8 cellular contexts compared by ENCODE assay signal in the genomic region with DNA sequence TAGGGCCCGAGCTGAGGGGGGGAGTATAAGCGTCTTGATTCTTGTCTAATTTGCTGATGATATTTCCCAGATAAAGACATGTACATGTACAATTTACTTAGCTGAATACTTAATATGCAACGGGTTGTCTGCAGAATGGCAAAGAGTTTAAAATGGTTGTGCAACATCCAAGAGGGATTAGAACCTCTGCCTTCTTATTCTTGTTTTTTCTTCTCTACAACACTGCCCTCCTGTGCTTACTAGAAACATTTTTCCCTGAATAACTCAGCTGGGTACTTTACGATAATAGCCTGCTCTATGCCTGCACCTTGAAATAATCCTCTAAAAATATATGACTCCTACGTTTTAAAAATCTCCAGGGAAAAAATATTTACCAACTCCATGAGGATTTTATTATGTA. TPM values are rescaled to one million over a fixed set of nuclear protein-coding genes. Genes with fewer than 3 reads are reported as not detected.
DNase-seq lines count a peak whose midpoint lies in the region; ATAC-seq and TF ChIP-seq lines count a peak whose summit lies in the region.

No MANE protein-coding gene starts in this region.

- H3K9me3 Mint-ChIP-seq in WTC11 (no peaks in the 10 kb centered on the region), natural killer cell (no peaks in the 10 kb centered on the region)
- no peaks in the 10 kb centered on the region for H3K9me3 Mint-ChIP-seq in activated T-helper 2 cell treated with anti-CD3 and anti-CD28 coated beads, Interferon-gamma antibody, Interleukin-2, Interleukin-4, amounts not matched to agents 10 μg/mL and 5 μg/mL and 100 μg/mL, durations not matched to agents 14 hours and 24 hours and 36 hours

- DNase-seq in GM10266 (ENCODE audit: extremely low spot score) (peak; percentile 23), WTC11 (ENCODE audit: low spot score) (no peak), lower lobe of right lung (no peak), natural killer cell (no peak), H7 (no peak)
- DNase-seq in activated T-helper 2 cell treated with anti-CD3 and anti-CD28 coated beads, Interferon-gamma antibody, Interleukin-2, Interleukin-4, amounts not matched to agents 10 μg/mL and 5 μg/mL and 100 μg/mL, durations not matched to agents 14 hours and 24 hours and 36 hours (ENCODE audit: low spot score) = no peak

- CTCF ChIA-PET in WTC11 (lab: Charles Lee) = interaction anchor here (0.5 to 3.4 kb wide), 9 partner anchors 10 to 481 kb away, joined by 3 to 28 read pairs (median 4); a partner anchor contains a TSS

- H3K4me1 ChIP-seq in KMS-11 (ENCODE audit: low read depth, poor library complexity, severe bottlenecking) (peaks cover 46% of the 10 kb centered on the region), lower lobe of right lung (no peaks in the 10 kb centered on the region)

- POLR2A ChIA-PET in WTC11 (lab: Charles Lee) = no interaction called here

- H3K4me3 ChIP-seq in KMS-11 (IDR thresholded peaks at IDR 0.05; ENCODE audit: insufficient read depth, low read depth, low read length) = no peak overlapping the region
- no peak overlapping the region for H3K4me3 ChIP-seq in lower lobe of right lung
- no peak overlapping the region for H3K4me3 ChIP-seq in H7 (ENCODE audit: insufficient read depth, low read depth, low read length)

- H3K27me3 Mint-ChIP-seq in WTC11 (ENCODE audit: low read depth) (no peaks in the 10 kb centered on the region), natural killer cell (ENCODE audit: low read depth in 2 of 2) (peaks cover 10 to 21% of the 10 kb centered on the region in 2 donors)
- H3K27me3 Mint-ChIP-seq in activated T-helper 2 cell treated with anti-CD3 and anti-CD28 coated beads, Interferon-gamma antibody, Interleukin-2, Interleukin-4, amounts not matched to agents 10 μg/mL and 5 μg/mL and 100 μg/mL, durations not matched to agents 14 hours and 24 hours and 36 hours (ENCODE audit: low read depth) = peaks cover 9% of the 10 kb centered on the region

- H3K4me1 Mint-ChIP-seq in WTC11 = no peaks in the 10 kb centered on the region
- H3K4me1 Mint-ChIP-seq in natural killer cell = no peaks in the 10 kb centered on the region
- no peaks in the 10 kb centered on the region for H3K4me1 Mint-ChIP-seq in activated T-helper 2 cell treated with anti-CD3 and anti-CD28 coated beads, Interferon-gamma antibody, Interleukin-2, Interleukin-4, amounts not matched to agents 10 μg/mL and 5 μg/mL and 100 μg/mL, durations not matched to agents 14 hours and 24 hours and 36 hours (ENCODE audit: low read depth)

- TF ChIP-seq CTCF in GM10266 (IDR thresholded peaks at IDR 0.05; ENCODE audit: control insufficient read depth, insufficient read depth, low read depth, missing control alignments) (peak; percentile 19), KMS-11 (conservative IDR thresholded peaks at IDR 0.05; ENCODE audit: low read depth, low read length) (peak; percentile 58; the same call in 1 of the 2 replicates), WTC11 (IDR thresholded peaks at IDR 0.05) (no peak), lower lobe of right lung (IDR thresholded peaks at IDR 0.05) (peak; percentile 30), natural killer cell (IDR thresholded peaks at IDR 0.05) (no peak)

- no peak overlapping the region for H3K9ac ChIP-seq in KMS-11

- H3K27ac Mint-ChIP-seq in WTC11 (no peak overlapping the region), natural killer cell (no peak overlapping the region)
- H3K27ac Mint-ChIP-seq in activated T-helper 2 cell treated with anti-CD3 and anti-CD28 coated beads, Interferon-gamma antibody, Interleukin-2, Interleukin-4, amounts not matched to agents 10 μg/mL and 5 μg/mL and 100 μg/mL, durations not matched to agents 14 hours and 24 hours and 36 hours = no peak overlapping the region

- H2AFZ ChIP-seq in KMS-11 (ENCODE audit: low read depth) = no peak overlapping the region

- H3K36me3 ChIP-seq in KMS-11 (ENCODE audit: insufficient read depth) (no peaks in the 10 kb centered on the region), lower lobe of right lung (no peaks in the 10 kb centered on the region), H7 (replicated peaks; ENCODE audit: control insufficient read depth, insufficient read depth, low read length) (no peaks in the 10 kb centered on the region)

- no peaks in the 10 kb centered on the region for H3K36me3 Mint-ChIP-seq in WTC11
- no peaks in the 10 kb centered on the region for H3K36me3 Mint-ChIP-seq in natural killer cell
- no peaks in the 10 kb centered on the region for H3K36me3 Mint-ChIP-seq in activated T-helper 2 cell treated with anti-CD3 and anti-CD28 coated beads, Interferon-gamma antibody, Interleukin-2, Interleukin-4, amounts not matched to agents 10 μg/mL and 5 μg/mL and 100 μg/mL, durations not matched to agents 14 hours and 24 hours and 36 hours (ENCODE audit: low read depth)

- no peak overlapping the region for H3K4me3 Mint-ChIP-seq in WTC11
- H3K4me3 Mint-ChIP-seq in natural killer cell = no peak overlapping the region
- no peak overlapping the region for H3K4me3 Mint-ChIP-seq in activated T-helper 2 cell treated with anti-CD3 and anti-CD28 coated beads, Interferon-gamma antibody, Interleukin-2, Interleukin-4, amounts not matched to agents 10 μg/mL and 5 μg/mL and 100 μg/mL, durations not matched to agents 14 hours and 24 hours and 36 hours (ENCODE audit: low read depth)

- H3K79me2 ChIP-seq in KMS-11 (ENCODE audit: insufficient read depth, low read depth) = no peaks in the 10 kb centered on the region

- H3K4me2 ChIP-seq in KMS-11 = no peak overlapping the region

- intact Hi-C loops in lower lobe of right lung (cut with DNase I) = no loop called here
- intact Hi-C loops in natural killer cell (cut with micrococcal nuclease) = no loop called here
- intact Hi-C loops in activated T-helper 2 cell treated with anti-CD3 and anti-CD28 coated beads, Interferon-gamma antibody, Interleukin-2, Interleukin-4, amounts not matched to agents 10 μg/mL and 5 μg/mL and 100 μg/mL, durations not matched to agents 14 hours and 24 hours and 36 hours (cut with micrococcal nuclease) = no loop called here

- no peaks in the 10 kb centered on the region for H4K20me1 ChIP-seq in KMS-11 (ENCODE audit: insufficient read depth)

- peak; percentile 85 for ATAC-seq in WTC11
- peak; percentile 72 to 79 for ATAC-seq in lower lobe of right lung
- ATAC-seq in natural killer cell = no peak
- ATAC-seq in GM19395 (IDR thresholded peaks at IDR 0.05; ENCODE audit: unreplicated experiment) = no peak

- H3K9me3 ChIP-seq in lower lobe of right lung = no peaks in the 10 kb centered on the region

- H3K27me3 ChIP-seq in KMS-11 (ENCODE audit: insufficient read depth, low read depth) (no peaks in the 10 kb centered on the region), lower lobe of right lung (ENCODE audit: low read depth) (no peaks in the 10 kb centered on the region), H7 (ENCODE audit: control insufficient read depth, insufficient read depth, low read length) (no peaks in the 10 kb centered on the region)

- H3K27ac ChIP-seq in KMS-11 = no peak overlapping the region
- no peak overlapping the region for H3K27ac ChIP-seq in lower lobe of right lung

TF ChIP-seq in WTC11, 78 proteins besides CTCF, POLR2A, EP300 and RAD21:
- no peak for TF ChIP-seq ZNF263 (CRISPR knock-in tag; IDR thresholded peaks at IDR 0.05; ENCODE audit: low read depth)
- TF ChIP-seq NR3C1 (CRISPR knock-in tag; conservative IDR thresholded peaks at IDR 0.05; ENCODE audit: low read depth) = no peak
- TF ChIP-seq RORB (CRISPR knock-in tag; IDR thresholded peaks at IDR 0.05) = no peak

RNA-seq across cellular contexts. Expression of a gene that starts 41.8 kb away (rescaled TPM):
- total RNA-seq in WTC11 (2021) (10.0 to 12.6 TPM (median 10.8 TPM) in 3 replicates), lower lobe of right lung (19.1 TPM), natural killer cell (10 to 100 TPM; 19.4 to 22.8 (median 19.9) TPM)
- total RNA-seq in H7 (2014; rRNA removed; shearing (Covaris generic)) = 4.7 and 9.1 TPM in 2 replicates
- 18.5 and 22.0 TPM in 2 replicates for total RNA-seq in activated T-helper 2 cell treated with anti-CD3 and anti-CD28 coated beads, Interferon-gamma antibody, Interleukin-2, Interleukin-4, amounts not matched to agents 10 μg/mL and 5 μg/mL and 100 μg/mL, durations not matched to agents 14 hours and 24 hours and 36 hours

RNA-seq across cellular contexts. Expression of a gene that starts 41.9 kb away (rescaled TPM):
- total RNA-seq in WTC11 (2021) (21.7 to 25.4 TPM (median 23.9 TPM) in 3 replicates), lower lobe of right lung (6.7 TPM), natural killer cell (1 to 10 TPM; 5.6 to 7.7 (median 6.2) TPM)
- total RNA-seq in H7 (2014; rRNA removed; shearing (Covaris generic)) = 25.1 and 36.7 TPM in 2 replicates
- 15.7 and 16.7 TPM in 2 replicates for total RNA-seq in activated T-helper 2 cell treated with anti-CD3 and anti-CD28 coated beads, Interferon-gamma antibody, Interleukin-2, Interleukin-4, amounts not matched to agents 10 μg/mL and 5 μg/mL and 100 μg/mL, durations not matched to agents 14 hours and 24 hours and 36 hours

Comparison
In these comparisons a context has a peak if more than half of its experiments do, and no peak if none do; other contexts are left out.
1. CTCF ChIP-seq: peak in GM10266 (single experiment), KMS-11 (single experiment) and lower lobe of right lung (single experiment); none in WTC11 (single experiment) and natural killer cell (single experiment).
2. ATAC-seq: peak in WTC11 (single experiment) and lower lobe of right lung (2 of 2); none in natural killer cell (0 of 3) and GM19395 (single experiment).